Comparison of ENCODE assay signal across 19 cellular contexts in genomic region chr1:20840731-20841130, GRCh38. TPM values are rescaled to one million over a fixed set of nuclear protein-coding genes. Genes with fewer than 3 reads are reported as not detected.
A peak's percentile ranks its signal among the peaks of the same experiment; 100 is the strongest.
DNase-seq lines count a peak whose midpoint lies in the region; ATAC-seq and TF ChIP-seq lines count a peak whose summit lies in the region.
"Had no signal": no experiment of that assay in that cellular context is flagged by ENCODE, and none has a peak within 500 bp of the region (broad histone marks: within the 10 kb centered on the region; RNA-seq: fewer than 3 reads in every experiment).

No MANE protein-coding gene starts in this region.

- H3K27ac Mint-ChIP-seq in activated T-helper 1 cell treated with anti-CD3 and anti-CD28 coated beads, Interleukin-12 subunit alpha, Interleukin-12 subunit beta, Interleukin-2, Interleukin-4 antibody, amounts not matched to agents 30 ng/mL and 10 ng/mL and 1 ng/mL, durations not matched to agents 14 hours and 24 hours and 36 hours = no peak overlapping the region
- H3K27ac Mint-ChIP-seq: CD4-positive, alpha-beta T cell had no signal

- H3K36me3 Mint-ChIP-seq in activated T-helper 1 cell treated with anti-CD3 and anti-CD28 coated beads, Interleukin-12 subunit alpha, Interleukin-12 subunit beta, Interleukin-2, Interleukin-4 antibody, amounts not matched to agents 30 ng/mL and 10 ng/mL and 1 ng/mL, durations not matched to agents 14 hours and 24 hours and 36 hours (ENCODE audit: low read depth) = peaks cover 16% of the 10 kb centered on the region

- no peak for TF ChIP-seq CTCF in choroid plexus epithelial cell (conservative IDR thresholded peaks at IDR 0.05; ENCODE audit: low read depth, low read length)
- TF ChIP-seq CTCF in psoas muscle (IDR thresholded peaks at IDR 0.05) = no peak

- peaks cover 0 to 52% of the 10 kb centered on the region in 2 donors for H3K36me3 ChIP-seq in psoas muscle (ENCODE audit: insufficient read depth in 1 of 2, low read depth in 1 of 2)

- H3K4me3 ChIP-seq in choroid plexus epithelial cell (ENCODE audit: low read depth, low read length) = no peak overlapping the region
- no peak overlapping the region for H3K4me3 ChIP-seq in psoas muscle

- no peaks in the 10 kb centered on the region for H3K4me1 ChIP-seq in psoas muscle

- H3K27ac ChIP-seq in psoas muscle = no peak overlapping the region
- H3K27ac ChIP-seq: KMS-11 had no signal

- H3K27me3 Mint-ChIP-seq in activated T-helper 1 cell treated with anti-CD3 and anti-CD28 coated beads, Interleukin-12 subunit alpha, Interleukin-12 subunit beta, Interleukin-2, Interleukin-4 antibody, amounts not matched to agents 30 ng/mL and 10 ng/mL and 1 ng/mL, durations not matched to agents 14 hours and 24 hours and 36 hours (ENCODE audit: insufficient read depth) = no peaks in the 10 kb centered on the region
- H3K27me3 Mint-ChIP-seq: CD4-positive, alpha-beta T cell had no signal

- H3K9me3 ChIP-seq in psoas muscle = no peaks in the 10 kb centered on the region

- no peaks in the 10 kb centered on the region for H3K4me1 Mint-ChIP-seq in activated T-helper 1 cell treated with anti-CD3 and anti-CD28 coated beads, Interleukin-12 subunit alpha, Interleukin-12 subunit beta, Interleukin-2, Interleukin-4 antibody, amounts not matched to agents 30 ng/mL and 10 ng/mL and 1 ng/mL, durations not matched to agents 14 hours and 24 hours and 36 hours (ENCODE audit: low read depth)

- no peaks in the 10 kb centered on the region for H3K9me3 Mint-ChIP-seq in activated T-helper 1 cell treated with anti-CD3 and anti-CD28 coated beads, Interleukin-12 subunit alpha, Interleukin-12 subunit beta, Interleukin-2, Interleukin-4 antibody, amounts not matched to agents 30 ng/mL and 10 ng/mL and 1 ng/mL, durations not matched to agents 14 hours and 24 hours and 36 hours
- H3K9me3 Mint-ChIP-seq: CD4-positive, alpha-beta T cell had no signal

- ATAC-seq in HG02870 (IDR thresholded peaks at IDR 0.05; ENCODE audit: unreplicated experiment) (no peak), GM21526 (IDR thresholded peaks at IDR 0.05; ENCODE audit: low FRiP score, unreplicated experiment) (no peak), psoas muscle (no peak)
- ATAC-seq: HepG2, SK-N-SH treated with all-trans-retinoic acid at 6 μM for 48 hours had no signal

- DNase-seq in CMK (ENCODE audit: low read depth) (peak; percentile 67), OCI-M1 (lab: John Stamatoyannopoulos, UW) (peak; percentile 65), choroid plexus epithelial cell (ENCODE audit: low read depth) (peak; percentile 37), foreskin melanocyte (peak; percentile 72), psoas muscle (no peak)
- no peak for DNase-seq in activated T-helper 1 cell treated with anti-CD3 and anti-CD28 coated beads, Interleukin-12 subunit alpha, Interleukin-12 subunit beta, Interleukin-2, Interleukin-4 antibody, amounts not matched to agents 30 ng/mL and 10 ng/mL and 1 ng/mL, durations not matched to agents 14 hours and 24 hours and 36 hours (ENCODE audit: low spot score)
- DNase-seq: CD4-positive, alpha-beta T cell; DMS53; NCI-H1417 treated with DMSO at 0.1 percent for 48 hours; NCI-H1930; NCI-H446; NCI-H69; NK-92 treated with Interleukin-12 subunit alpha and Interleukin-12 subunit beta, amount 100 ng/mL, for 24 hours; SHP77 had no signal

- H3K27me3 ChIP-seq in psoas muscle (ENCODE audit: insufficient read depth in 3 of 3, low read length in 2 of 3) = no peaks in the 10 kb centered on the region

- intact Hi-C loops in activated T-helper 1 cell treated with anti-CD3 and anti-CD28 coated beads, Interleukin-12 subunit alpha, Interleukin-12 subunit beta, Interleukin-2, Interleukin-4 antibody, amounts not matched to agents 30 ng/mL and 10 ng/mL and 1 ng/mL, durations not matched to agents 14 hours and 24 hours and 36 hours (cut with micrococcal nuclease) = no loop called here
- intact Hi-C loops in psoas muscle (cut with DNase I) = no loop called here

- H3K4me3 Mint-ChIP-seq in activated T-helper 1 cell treated with anti-CD3 and anti-CD28 coated beads, Interleukin-12 subunit alpha, Interleukin-12 subunit beta, Interleukin-2, Interleukin-4 antibody, amounts not matched to agents 30 ng/mL and 10 ng/mL and 1 ng/mL, durations not matched to agents 14 hours and 24 hours and 36 hours = no peak overlapping the region
- H3K4me3 Mint-ChIP-seq: CD4-positive, alpha-beta T cell had no signal

RNA-seq across cellular contexts. Expression of gene HP1BP3, which starts 53.6 kb away (rescaled TPM):
- 212 and 220 TPM in 2 replicates for total RNA-seq in activated T-helper 1 cell treated with anti-CD3 and anti-CD28 coated beads, Interleukin-12 subunit alpha, Interleukin-12 subunit beta, Interleukin-2, Interleukin-4 antibody, amounts not matched to agents 30 ng/mL and 10 ng/mL and 1 ng/mL, durations not matched to agents 14 hours and 24 hours and 36 hours
- total RNA-seq in psoas muscle = 100 to 1,000 TPM; 114 to 134 (median 116) TPM
- polyA plus RNA-seq in psoas muscle = 100 to 1,000 TPM in 1 of 3 donors, 10 to 100 TPM in 2; 52.6 to 121 (median 68.2) TPM

Comparison
In these comparisons a context has a peak if more than half of its experiments do, and no peak if none do; other contexts are left out.
1. DNase-seq: peak in CMK (single experiment), OCI-M1 (single experiment), choroid plexus epithelial cell (single experiment) and foreskin melanocyte (single experiment); none in activated T-helper 1 cell treated with anti-CD3 and anti-CD28 coated beads, Interleukin-12 subunit alpha, Interleukin-12 subunit beta, Interleukin-2, Interleukin-4 antibody, amounts not matched to agents 30 ng/mL and 10 ng/mL and 1 ng/mL, durations not matched to agents 14 hours and 24 hours and 36 hours (single experiment) and psoas muscle (0 of 2).